ENCODE assay signal across 25 cellular contexts in genomic region chr10:50517626-50518025, GRCh38.
DNase-seq lines count a peak whose midpoint lies in the region; ATAC-seq, FAIRE-seq and TF ChIP-seq lines count a peak whose summit lies in the region.
"Had no signal": no experiment of that assay in that cellular context is flagged by ENCODE, and none has a peak within 500 bp of the region (broad histone marks: within the 10 kb centered on the region; RNA-seq: fewer than 3 reads in every experiment).

No MANE protein-coding gene starts in this region.

- H3K27ac Mint-ChIP-seq in activated naive CD4-positive, alpha-beta T cell treated with anti-CD3 and anti-CD28 coated beads, Interleukin-2, amount 50 U/mL, for 24 hours, result peak overlapping the region; percentile 42
- no peak overlapping the region for H3K27ac Mint-ChIP-seq in activated naive CD4-positive, alpha-beta T cell treated with anti-CD3 and anti-CD28 coated beads, Interleukin-2, amount 50 U/mL, for 72 hours
- H3K27ac Mint-ChIP-seq in osteocyte (ENCODE audit: unreplicated experiment), result peak overlapping the region; percentile 74
- H3K27ac Mint-ChIP-seq: H9, HFFc6 had no signal

- no peak for DNase-seq in activated naive CD4-positive, alpha-beta T cell treated with anti-CD3 and anti-CD28 coated beads, Interleukin-2, amount 50 U/mL, for 72 hours (ENCODE audit: low spot score in 2 of 2)
- no peak for DNase-seq in K562 (ENCODE audit: extremely low read depth in 1 of 4, low spot score in 3 of 4)
- DNase-seq in fibroblast of peridontal ligament (ENCODE audit: extremely low read depth), result peak; percentile 51
- no peak for DNase-seq in osteocyte (ENCODE audit: extremely low spot score, unreplicated experiment)
- no peak for DNase-seq in AML-193 (lab: John Stamatoyannopoulos, UW)
- DNase-seq in activated CD4-positive, alpha-beta T cell treated with anti-CD3 and anti-CD28 coated beads, Interleukin-2, amount 50 U/mL, for 48 hours, result no peak
- no peak for DNase-seq in D721Med (ENCODE audit: insufficient read length, low spot score)
- DNase-seq: ACHN; CD8-positive, alpha-beta memory T cell; DMS53; EL; GF-D8; H9; HFFc6; MG63; NCI-H1417 treated with DMSO at 0.1 percent for 48 hours; NCI-H187; NCI-H446; NCI-H526 treated with DMSO at 0.1 percent for 48 hours; OCI-M1; SJCRH30 had no signal

- in situ Hi-C loops in K562 (cut with MboI), result no loop called here

- peaks cover 68% of the 10 kb centered on the region for H3K4me1 Mint-ChIP-seq in activated naive CD4-positive, alpha-beta T cell treated with anti-CD3 and anti-CD28 coated beads, Interleukin-2, amount 50 U/mL, for 24 hours
- H3K4me1 Mint-ChIP-seq in osteocyte (ENCODE audit: unreplicated experiment), result peaks cover 15% of the 10 kb centered on the region

- 87% methylated on average over 3 of the region's 3 CpGs for WGBS in K562 (ENCODE audit: insufficient coverage, low coverage, missing lambda C conversion rate)

- H3K9ac ChIP-seq in K562 (ENCODE audit: insufficient read depth in 1 of 2, low read depth in 2 of 2, low read length in 2 of 2), result no peak overlapping the region
- H3K9ac ChIP-seq: BLaER1 treated with 17β-estradiol and CSF1 and Interleukin-3, amounts not matched to agents 10 nM and 100 nM had no signal

- H3K4me1 ChIP-seq in K562 (replicated peaks in 1 of 2; ENCODE audit: control insufficient read depth in 2 of 2, insufficient read depth in 2 of 2, low read length in 2 of 2), result no peaks in the 10 kb centered on the region
- H3K4me1 ChIP-seq: BLaER1 treated with 17β-estradiol and CSF1 and Interleukin-3, amounts not matched to agents 10 nM and 100 nM had no signal

- no peak for TF ChIP-seq RAD21 in K562 (CRISPR knock-in tag; conservative IDR thresholded peaks at IDR 0.05 in 1 of 2, IDR thresholded peaks at IDR 0.05 in 1 of 2)

- no peaks in the 10 kb centered on the region for H3K27me3 Mint-ChIP-seq in activated naive CD4-positive, alpha-beta T cell treated with anti-CD3 and anti-CD28 coated beads, Interleukin-2, amount 50 U/mL, for 24 hours
- no peaks in the 10 kb centered on the region for H3K27me3 Mint-ChIP-seq in osteocyte (ENCODE audit: unreplicated experiment)
- H3K27me3 Mint-ChIP-seq: CD8-positive, alpha-beta memory T cell had no signal

- peaks cover 3% of the 10 kb centered on the region for H4K20me1 ChIP-seq in K562 (replicated peaks; ENCODE audit: control insufficient read depth, insufficient read depth, low read length)
- H4K20me1 ChIP-seq: BLaER1 treated with 17β-estradiol and CSF1 and Interleukin-3, amounts not matched to agents 10 nM and 100 nM had no signal

- H3K9me3 ChIP-seq in K562 (replicated peaks; ENCODE audit: control insufficient read depth, insufficient read depth, low read depth, low read length), result no peaks in the 10 kb centered on the region
- H3K9me3 ChIP-seq: BLaER1 treated with 17β-estradiol and CSF1 and Interleukin-3, amounts not matched to agents 10 nM and 100 nM; MG63; SJCRH30 had no signal

- H3K27ac ChIP-seq in K562 (ENCODE audit: extremely low read depth, low read depth, low read length), result no peak overlapping the region
- H3K27ac ChIP-seq: 22Rv1; BLaER1 treated with 17β-estradiol and CSF1 and Interleukin-3, amounts not matched to agents 10 nM and 100 nM; SJCRH30 had no signal

- no TSS peak for BruUV-seq in K562 (replicated peaks; lab: Mats Ljungman, UMichigan)

- peaks cover 19% of the 10 kb centered on the region for H3K36me3 Mint-ChIP-seq in activated naive CD4-positive, alpha-beta T cell treated with anti-CD3 and anti-CD28 coated beads, Interleukin-2, amount 50 U/mL, for 24 hours
- H3K36me3 Mint-ChIP-seq in activated naive CD4-positive, alpha-beta T cell treated with anti-CD3 and anti-CD28 coated beads, Interleukin-2, amount 50 U/mL, for 72 hours, result no peaks in the 10 kb centered on the region
- H3K36me3 Mint-ChIP-seq in osteocyte (ENCODE audit: unreplicated experiment), result peaks cover 4% of the 10 kb centered on the region

- peaks cover 7% of the 10 kb centered on the region; the same call in 2 of the 3 replicates for H3K36me3 ChIP-seq in K562 (ENCODE audit: control insufficient read depth, insufficient read depth, low read length)
- H3K36me3 ChIP-seq: MG63, SJCRH30 had no signal

- POLR2A ChIA-PET in K562 (lab: Yijun Ruan, JAX), result interaction anchor here (1.4 kb wide), 1 partner anchor 14 kb away, joined by 4 read pairs; no protein-coding TSS in a partner anchor

- no peak for ATAC-seq in activated naive CD4-positive, alpha-beta T cell treated with anti-CD3 and anti-CD28 coated beads, Interleukin-2, amount 50 U/mL, for 72 hours
- ATAC-seq in K562, result no peak

- H3K79me2 ChIP-seq in K562 (ENCODE audit: control insufficient read depth, insufficient read depth, low read length), result peaks cover 4% of the 10 kb centered on the region; the same call in 2 of the 3 replicates

- FAIRE-seq in K562 (lab: Jason Lieb, UNC) (peak; percentile 48), D721Med (lab: Jason Lieb, UNC) (no peak)
- FAIRE-seq: RCC 7860 had no signal

- no peak overlapping the region for H2AFZ ChIP-seq in K562 (ENCODE audit: low read depth, low read length)

- intact Hi-C loops in K562 (cut with micrococcal nuclease), result no loop called here

- TF ChIP-seq POLR2A in K562 (conservative IDR thresholded peaks at IDR 0.05), result no peak

- H3K4me2 ChIP-seq in K562 (ENCODE audit: insufficient read depth, low read length), result no peak overlapping the region
- H3K4me2 ChIP-seq: BLaER1 treated with 17β-estradiol and CSF1 and Interleukin-3, amounts not matched to agents 10 nM and 100 nM had no signal

- TF ChIP-seq EP300 in K562 (IDR thresholded peaks at IDR 0.05; ENCODE audit: low read length), result no peak

- no peaks in the 10 kb centered on the region for H3K9me3 Mint-ChIP-seq in activated naive CD4-positive, alpha-beta T cell treated with anti-CD3 and anti-CD28 coated beads, Interleukin-2, amount 50 U/mL, for 24 hours
- no peaks in the 10 kb centered on the region for H3K9me3 Mint-ChIP-seq in activated naive CD4-positive, alpha-beta T cell treated with anti-CD3 and anti-CD28 coated beads, Interleukin-2, amount 50 U/mL, for 72 hours
- no peaks in the 10 kb centered on the region for H3K9me3 Mint-ChIP-seq in osteocyte (ENCODE audit: unreplicated experiment)
- H3K9me3 Mint-ChIP-seq: CD8-positive, alpha-beta memory T cell; H9; HFFc6 had no signal

- H3K27me3 ChIP-seq in K562 (ENCODE audit: control insufficient read depth in 2 of 2, insufficient read depth in 2 of 2, low read length in 2 of 2), result no peaks in the 10 kb centered on the region
- H3K27me3 ChIP-seq: BLaER1 treated with 17β-estradiol and CSF1 and Interleukin-3, amounts not matched to agents 10 nM and 100 nM; MG63; SJCRH30 had no signal

- CTCF ChIA-PET in K562 (lab: Yijun Ruan, JAX; ENCODE audit: low intra/inter-chr PET ratio), result no interaction called here

- H3K4me3 Mint-ChIP-seq in activated naive CD4-positive, alpha-beta T cell treated with anti-CD3 and anti-CD28 coated beads, Interleukin-2, amount 50 U/mL, for 24 hours, result no peak overlapping the region
- H3K4me3 Mint-ChIP-seq in osteocyte (ENCODE audit: unreplicated experiment), result peak overlapping the region; percentile 7
- H3K4me3 Mint-ChIP-seq: CD8-positive, alpha-beta memory T cell; H9; HFFc6 had no signal

- H3K4me3 ChIP-seq in K562, result no peak overlapping the region
- H3K4me3 ChIP-seq: BLaER1 treated with 17β-estradiol and CSF1 and Interleukin-3, amounts not matched to agents 10 nM and 100 nM; MG63; SJCRH30 had no signal

- TF ChIP-seq CTCF in K562 (IDR thresholded peaks at IDR 0.05 in 2 of 3, conservative IDR thresholded peaks at IDR 0.05 in 1 of 3; ENCODE audit: insufficient read depth in 2 of 3, low read depth in 1 of 3, low read length in 3 of 3), result no peak
- no peak for TF ChIP-seq CTCF in osteocyte (IDR thresholded peaks at IDR 0.05)
- TF ChIP-seq CTCF in D721Med (IDR thresholded peaks at IDR 0.05; ENCODE audit: insufficient read depth, missing control alignments), result no peak

- H3K9me1 ChIP-seq in K562 (ENCODE audit: control insufficient read depth, insufficient read depth, low read length), result no peaks in the 10 kb centered on the region

TF ChIP-seq in K562, 482 proteins besides CTCF, POLR2A, EP300 and RAD21 (continues in another document):
- no peak for TF ChIP-seq FUS (optimal IDR thresholded peaks at IDR 0.05; ENCODE audit: low read depth, low read length)
- no peak for TF ChIP-seq U2AF1 (optimal IDR thresholded peaks at IDR 0.05; ENCODE audit: low read depth, low read length)
- no peak for TF ChIP-seq SMARCA5 (IDR thresholded peaks at IDR 0.05)
- no peak for TF ChIP-seq LARP7 (IDR thresholded peaks at IDR 0.05)
- no peak for TF ChIP-seq CHCHD3 (CRISPR knock-in tag; IDR thresholded peaks at IDR 0.05)
- no peak for TF ChIP-seq ZNF143 (CRISPR knock-in tag; IDR thresholded peaks at IDR 0.05)
- no peak for TF ChIP-seq TCF7 (IDR thresholded peaks at IDR 0.05; ENCODE audit: borderline replicate concordance)
- TF ChIP-seq ELF1 (tag; IDR thresholded peaks at IDR 0.05), result no peak
- no peak for TF ChIP-seq KLF1 (tag; IDR thresholded peaks at IDR 0.05)
- no peak for TF ChIP-seq ZC3H8 (IDR thresholded peaks at IDR 0.05)
- no peak for TF ChIP-seq ZKSCAN3 (CRISPR knock-in tag; IDR thresholded peaks at IDR 0.05)
- TF ChIP-seq KDM2B (CRISPR knock-in tag; IDR thresholded peaks at IDR 0.05), result no peak
- TF ChIP-seq JUNB (CRISPR knock-in tag; conservative IDR thresholded peaks at IDR 0.05), result no peak
- TF ChIP-seq ZBTB49 (CRISPR knock-in tag; IDR thresholded peaks at IDR 0.05; ENCODE audit: borderline replicate concordance), result no peak

Comparison
In these comparisons a context has a peak if more than half of its experiments do, and no peak if none do; other contexts are left out.
1. H3K27ac Mint-ChIP-seq: peak in activated naive CD4-positive, alpha-beta T cell treated with anti-CD3 and anti-CD28 coated beads, Interleukin-2, amount 50 U/mL, for 24 hours (single experiment) and osteocyte (single experiment); none in activated naive CD4-positive, alpha-beta T cell treated with anti-CD3 and anti-CD28 coated beads, Interleukin-2, amount 50 U/mL, for 72 hours (0 of 2).